In the genomic region with DNA sequence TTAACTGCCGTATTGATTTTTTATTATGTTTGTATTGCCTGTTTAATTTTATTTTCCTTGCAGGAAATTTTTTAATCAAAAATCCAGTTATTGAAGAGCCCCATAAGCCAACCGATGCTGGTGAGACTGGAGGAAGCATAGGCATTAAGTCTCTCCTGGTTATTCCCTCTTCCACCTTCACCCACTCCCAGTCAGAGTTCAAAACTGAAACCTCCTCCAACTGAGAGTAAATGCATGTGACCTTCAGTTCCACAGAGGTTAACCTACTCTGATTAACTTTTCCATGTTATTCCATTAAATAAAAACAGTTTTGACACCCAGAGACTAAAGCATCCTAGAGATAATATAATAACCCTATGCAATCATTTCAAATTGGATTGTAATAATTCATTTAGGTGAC, we compare ENCODE assay signal across 7 cellular contexts.
"Had no signal": no experiment of that assay in that cellular context is flagged by ENCODE, and none has a peak within 500 bp of the region (broad histone marks: within the 10 kb centered on the region; RNA-seq: fewer than 3 reads in every experiment).

No MANE protein-coding gene starts in this region.

- H3K4me3 Mint-ChIP-seq: IgD-negative memory B cell had no signal

- H3K9me3 Mint-ChIP-seq: IgD-negative memory B cell had no signal

- DNase-seq: IMR-90, KBM-7 had no signal

- H3K36me3 Mint-ChIP-seq: IgD-negative memory B cell had no signal

- H3K4me1 Mint-ChIP-seq: IgD-negative memory B cell had no signal

- ATAC-seq: HepG2, K562 had no signal

- H3K27ac ChIP-seq: HL-60 had no signal

- H3K4me3 ChIP-seq: K562 had no signal

- FAIRE-seq: HepG2, HTR-8/SVneo, K562 had no signal
